Comparison of ENCODE assay signal across 28 cellular contexts in the genomic region with DNA sequence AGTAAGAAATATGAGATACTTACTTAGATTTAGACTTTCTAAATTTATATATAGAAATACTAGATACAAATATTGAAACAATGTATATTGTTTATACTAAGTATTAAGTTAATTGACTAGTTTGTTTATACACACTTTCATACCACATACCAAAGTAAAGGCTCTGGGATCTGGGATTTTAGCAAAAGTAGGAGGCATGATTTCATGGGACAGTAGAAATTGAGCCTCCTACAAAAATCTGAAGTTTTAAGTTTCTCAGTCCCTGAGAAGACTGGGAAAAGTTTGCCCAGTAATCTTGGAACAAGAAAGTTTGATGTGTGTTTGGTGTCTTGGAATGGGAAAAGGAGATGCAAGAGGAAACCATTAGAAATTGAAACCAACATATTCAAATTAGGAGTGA.
"Had no signal": no experiment of that assay in that cellular context is flagged by ENCODE, and none has a peak within 500 bp of the region (broad histone marks: within the 10 kb centered on the region; RNA-seq: fewer than 3 reads in every experiment).

No MANE protein-coding gene starts in this region.

- DNase-seq: kidney; left colon; left lung; lower lobe of right lung; mammary epithelial cell; mesenchymal stem cell; naive thymus-derived CD8-positive, alpha-beta T cell; nucleus accumbens; pancreas; posterior cingulate gyrus; retina; right cardiac atrium; stimulated activated CD4-positive, alpha-beta T cell treated with anti-CD3 and anti-CD28 coated beads, Interleukin-12 subunit alpha, Interleukin-12 subunit beta, amount 100 ng/mL, for 4 hours; stimulated activated CD4-positive, alpha-beta T cell treated with anti-CD3 and anti-CD28 coated beads, Interleukin-15, amount 100 ng/mL, for 24 hours; stimulated activated CD4-positive, alpha-beta T cell treated with anti-CD3 and anti-CD28 coated beads, Interleukin-2, amount 100 ng/mL, for 24 hours; stimulated activated CD4-positive, alpha-beta T cell treated with anti-CD3 and anti-CD28 coated beads, Interleukin-4, amount 100 ng/mL, for 1 hour; stimulated activated naive B cell treated with anti-CD40 and anti-IgM and Interleukin-4, amounts not matched to agents 10 μg/mL and 1 μg/mL and 100 μg/mL, for 72 hours; stimulated activated naive CD8-positive, alpha-beta T cell treated with anti-CD3 and anti-CD28 coated beads, Interleukin-15, Interleukin-2, amounts not matched to agents 100 U/mL and 50 U/mL, for 24 hours; stomach; testis; thyroid gland; transverse colon; upper lobe of left lung had no signal

- H3K27ac Mint-ChIP-seq: naive thymus-derived CD8-positive, alpha-beta T cell; nephron; stimulated activated naive B cell treated with anti-CD40 and anti-IgM and Interleukin-4, amounts not matched to agents 10 μg/mL and 1 μg/mL and 100 μg/mL, for 72 hours had no signal

- H3K4me3 Mint-ChIP-seq: naive thymus-derived CD8-positive, alpha-beta T cell; nephron; neural crest cell; stimulated activated naive B cell treated with anti-CD40 and anti-IgM and Interleukin-4, amounts not matched to agents 10 μg/mL and 1 μg/mL and 100 μg/mL, for 72 hours had no signal

- H3K27me3 ChIP-seq: left lung, pancreas, stomach, testis, thyroid gland, transverse colon, upper lobe of left lung had no signal

- ATAC-seq: left colon; left lung; lower lobe of right lung; naive thymus-derived CD8-positive, alpha-beta T cell; pancreas; right cardiac atrium; sciatic nerve; stimulated activated naive B cell treated with anti-CD40 and anti-IgM and Interleukin-4, amounts not matched to agents 10 μg/mL and 1 μg/mL and 100 μg/mL, for 72 hours; stimulated activated naive CD8-positive, alpha-beta T cell treated with anti-CD3 and anti-CD28 coated beads, Interleukin-15, Interleukin-2, amounts not matched to agents 100 U/mL and 50 U/mL, for 24 hours had no signal

- H3K36me3 ChIP-seq: left lung, prostate gland, thyroid gland had no signal

- H3K4me3 ChIP-seq: left lung, lower lobe of right lung, pancreas, prostate gland, skin epidermis, stomach, testis, thyroid gland, transverse colon, upper lobe of left lung had no signal

- H3K27me3 Mint-ChIP-seq: naive thymus-derived CD8-positive, alpha-beta T cell; stimulated activated naive B cell treated with anti-CD40 and anti-IgM and Interleukin-4, amounts not matched to agents 10 μg/mL and 1 μg/mL and 100 μg/mL, for 72 hours had no signal

- H3K27ac ChIP-seq: left lung, lower lobe of right lung, pancreas, prostate gland, skin epidermis, stomach, testis, thyroid gland, transverse colon, upper lobe of left lung had no signal

- H3K9me3 ChIP-seq: left lung, lower lobe of right lung, pancreas, prostate gland, stomach, testis, thyroid gland, transverse colon, upper lobe of left lung had no signal

- H3K9me3 Mint-ChIP-seq: naive thymus-derived CD8-positive, alpha-beta T cell; nephron; neural crest cell; stimulated activated naive B cell treated with anti-CD40 and anti-IgM and Interleukin-4, amounts not matched to agents 10 μg/mL and 1 μg/mL and 100 μg/mL, for 72 hours had no signal
